In genomic region chr2:502831-503230, GRCh38 we compare ENCODE assay signal across 26 cellular contexts.
A peak's percentile ranks its signal among the peaks of the same experiment; 100 is the strongest.
DNase-seq lines count a peak whose midpoint lies in the region; ATAC-seq and TF ChIP-seq lines count a peak whose summit lies in the region.
"Had no signal": no experiment of that assay in that cellular context is flagged by ENCODE, and none has a peak within 500 bp of the region (broad histone marks: within the 10 kb centered on the region; RNA-seq: fewer than 3 reads in every experiment).

No MANE protein-coding gene starts in this region.

- no peaks in the 10 kb centered on the region for H3K79me2 ChIP-seq in GM23248 (ENCODE audit: insufficient read depth)

- ATAC-seq in Right ventricle myocardium inferior (no peak), heart right ventricle (no peak), GM18511 (IDR thresholded peaks at IDR 0.05; ENCODE audit: unreplicated experiment) (no peak)
- ATAC-seq: GM12878 had no signal

- no peaks in the 10 kb centered on the region for H4K20me1 ChIP-seq in GM23248 (ENCODE audit: insufficient read depth)
- H4K20me1 ChIP-seq: BLaER1 had no signal

- no peak overlapping the region for H3K4me2 ChIP-seq in GM23248 (ENCODE audit: unreplicated experiment)
- H3K4me2 ChIP-seq: BLaER1 had no signal

- H3K9me2 ChIP-seq in GM23248 (ENCODE audit: insufficient read depth): no peaks in the 10 kb centered on the region

- intact Hi-C loops in Right ventricle myocardium inferior (cut with DNase I): no loop called here
- intact Hi-C loops in heart right ventricle (cut with DNase I): no loop called here
- intact Hi-C loops in posterior vena cava (cut with DNase I): no loop called here
- intact Hi-C loops in vagina (cut with DNase I): no loop called here

- no peaks in the 10 kb centered on the region for H3K36me3 Mint-ChIP-seq in type B pancreatic cell
- H3K36me3 Mint-ChIP-seq: CD14-positive monocyte; CD4-positive, alpha-beta memory T cell; CD4-positive, CD25-positive, alpha-beta regulatory T cell; CD8-positive, alpha-beta memory T cell had no signal

- H3K4me3 Mint-ChIP-seq in type B pancreatic cell: no peak overlapping the region
- H3K4me3 Mint-ChIP-seq: CD14-positive monocyte; CD4-positive, alpha-beta memory T cell; CD4-positive, CD25-positive, alpha-beta regulatory T cell; CD8-positive, alpha-beta memory T cell had no signal

- WGBS in heart right ventricle, 2 donors: 89 to 91% methylated on average over 33 to 35 of the region's 35 CpGs
- WGBS in GM23248 (ENCODE audit: low coverage in 1 of 2, low lambda C conversion rate in 2 of 2, missing lambda C conversion rate in 2 of 2), 2 experiments: 77 to 78% methylated on average over 26 to 35 of the region's 35 CpGs

- TF ChIP-seq CTCF in heart right ventricle (IDR thresholded peaks at IDR 0.05): no peak
- no peak for TF ChIP-seq CTCF in coronary artery (IDR thresholded peaks at IDR 0.05)
- no peak for TF ChIP-seq CTCF in type B pancreatic cell (conservative IDR thresholded peaks at IDR 0.05)
- TF ChIP-seq CTCF in vagina (IDR thresholded peaks at IDR 0.05): no peak

- H3K36me3 ChIP-seq in heart right ventricle (no peaks in the 10 kb centered on the region), vagina (no peaks in the 10 kb centered on the region), GM23248 (ENCODE audit: low read depth) (no peaks in the 10 kb centered on the region)
- H3K36me3 ChIP-seq: BE2C, BLaER1 had no signal

- H3K9me3 ChIP-seq in heart right ventricle (no peaks in the 10 kb centered on the region), vagina (no peaks in the 10 kb centered on the region), GM23248 (ENCODE audit: low read depth) (no peaks in the 10 kb centered on the region)
- H3K9me3 ChIP-seq: BE2C, BLaER1 had no signal

- H3K27me3 Mint-ChIP-seq in type B pancreatic cell: peaks cover 12% of the 10 kb centered on the region
- H3K27me3 Mint-ChIP-seq: CD4-positive, CD25-positive, alpha-beta regulatory T cell had no signal

- H3K9me3 Mint-ChIP-seq in type B pancreatic cell: no peaks in the 10 kb centered on the region
- H3K9me3 Mint-ChIP-seq: CD4-positive, alpha-beta memory T cell; CD8-positive, alpha-beta memory T cell had no signal

- H3K27me3 ChIP-seq in heart right ventricle (peaks cover 0 to 18% (median 12%) of the 10 kb centered on the region in 7 donors), vagina (no peaks in the 10 kb centered on the region), GM23248 (replicated peaks; ENCODE audit: insufficient read depth) (no peaks in the 10 kb centered on the region)
- H3K27me3 ChIP-seq: BE2C, BLaER1 had no signal

- H3K27ac ChIP-seq in heart right ventricle: no peak overlapping the region
- no peak overlapping the region for H3K27ac ChIP-seq in coronary artery
- H3K27ac ChIP-seq in vagina: no peak overlapping the region
- H3K27ac ChIP-seq in GM23248: no peak overlapping the region
- H3K27ac ChIP-seq: BLaER1 had no signal

- H3K4me1 ChIP-seq in heart right ventricle (no peaks in the 10 kb centered on the region), vagina (no peaks in the 10 kb centered on the region), GM23248 (ENCODE audit: insufficient read depth) (no peaks in the 10 kb centered on the region)
- H3K4me1 ChIP-seq: BE2C had no signal

- no peak for TF ChIP-seq POLR2A in vagina (IDR thresholded peaks at IDR 0.05)

- no peak overlapping the region for H2AFZ ChIP-seq in GM23248

- no peak overlapping the region for H3K4me3 ChIP-seq in heart right ventricle
- no peak overlapping the region for H3K4me3 ChIP-seq in coronary artery
- H3K4me3 ChIP-seq in vagina: no peak overlapping the region
- H3K4me3 ChIP-seq in GM23248: no peak overlapping the region
- H3K4me3 ChIP-seq: BLaER1, GM12878 had no signal

- no peaks in the 10 kb centered on the region for H3F3A ChIP-seq in GM23248 (ENCODE audit: insufficient read depth)

- H3K9ac ChIP-seq in GM23248: no peak overlapping the region
- H3K9ac ChIP-seq: BLaER1 had no signal

- H3K4me1 Mint-ChIP-seq in type B pancreatic cell (ENCODE audit: unreplicated experiment): peaks cover 19% of the 10 kb centered on the region
- H3K4me1 Mint-ChIP-seq: CD14-positive monocyte; CD4-positive, alpha-beta memory T cell; CD4-positive, CD25-positive, alpha-beta regulatory T cell; CD8-positive, alpha-beta memory T cell had no signal

- DNase-seq in Right ventricle myocardium inferior (ENCODE audit: missing footprints): peak; percentile 60
- no peak for DNase-seq in heart right ventricle
- DNase-seq in coronary artery (ENCODE audit: low spot score): peak; percentile 33
- DNase-seq in posterior vena cava (ENCODE audit: low spot score): peak; percentile 62
- peak; percentile 60 for DNase-seq in type B pancreatic cell (ENCODE audit: extremely low spot score, unreplicated experiment)
- no peak for DNase-seq in vagina (ENCODE audit: extremely low spot score in 2 of 2)
- DNase-seq in GM23248: no peak
- DNase-seq: 8988T; ACHN; BE2C; C1 segment of cervical spinal cord; CD4-positive, alpha-beta memory T cell; CD4-positive, CD25-positive, alpha-beta regulatory T cell; CD8-positive, alpha-beta memory T cell; COR-L47; DMS 273 treated with DMSO at 0.1 percent for 48 hours; DMS153; DMS53; DMS79; DND-41; EL; GDM1 had no signal

- no peak overlapping the region for H3K27ac Mint-ChIP-seq in type B pancreatic cell
- H3K27ac Mint-ChIP-seq: CD14-positive monocyte; CD4-positive, alpha-beta memory T cell; CD4-positive, CD25-positive, alpha-beta regulatory T cell; CD8-positive, alpha-beta memory T cell had no signal

- in situ Hi-C loops in GM23248 (cut with MboI): no loop called here

Comparison
In these comparisons a context has a peak if more than half of its experiments do, and no peak if none do; other contexts are left out.
1. DNase-seq: peak in Right ventricle myocardium inferior (single experiment), coronary artery (single experiment), posterior vena cava (single experiment) and type B pancreatic cell (single experiment); none in heart right ventricle (0 of 2), vagina (0 of 2) and GM23248 (single experiment).